ENCODE assay signal across 9 cellular contexts in the genomic region with DNA sequence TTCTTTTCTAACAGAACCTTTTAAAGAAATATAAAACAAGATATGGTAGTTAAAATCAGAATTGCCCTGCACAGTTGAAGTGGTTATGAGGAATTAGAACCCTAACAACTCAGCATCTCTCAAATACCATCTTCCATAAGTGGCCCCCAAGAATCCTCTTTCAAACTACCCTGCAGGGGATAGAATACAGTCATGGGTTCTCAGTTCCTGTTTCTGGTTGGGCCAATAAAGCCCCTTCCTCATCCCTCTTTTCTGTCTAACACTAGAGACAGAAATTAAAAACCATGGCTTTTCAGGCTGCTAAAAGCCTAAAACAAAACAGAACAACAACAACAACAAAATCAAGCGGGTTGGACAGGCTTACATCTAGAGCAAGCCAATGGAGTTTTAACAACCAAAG. TPM values are rescaled to one million over a fixed set of nuclear protein-coding genes. Genes with fewer than 3 reads are reported as not detected.
DNase-seq lines count a peak whose midpoint lies in the region; ATAC-seq and TF ChIP-seq lines count a peak whose summit lies in the region.
"Had no signal": no experiment of that assay in that cellular context is flagged by ENCODE, and none has a peak within 500 bp of the region (broad histone marks: within the 10 kb centered on the region; RNA-seq: fewer than 3 reads in every experiment).

No MANE protein-coding gene starts in this region.

- H2AFZ ChIP-seq in osteoblast (ENCODE audit: low read length) = no peak overlapping the region

- H3K36me3 ChIP-seq in SJSA1 (0 out of 2 replicates have a peak, but pooled peaks cover 4% of the 10 kb centered on the region), osteoblast (ENCODE audit: insufficient read depth, low read length) (peaks cover 4% of the 10 kb centered on the region)

- H3K4me1 ChIP-seq in SJSA1 (replicated peaks) = peaks cover 27% of the 10 kb centered on the region
- peaks cover 17% of the 10 kb centered on the region for H3K4me1 ChIP-seq in osteoblast (ENCODE audit: insufficient read depth, low read length)

- H3K9me3 Mint-ChIP-seq in HFFc6 = no peaks in the 10 kb centered on the region
- no peaks in the 10 kb centered on the region for H3K9me3 Mint-ChIP-seq in activated naive CD8-positive, alpha-beta T cell treated with anti-CD3 and anti-CD28 coated beads, Interleukin-2, amount 50 U/mL, for 24 hours

- peaks cover 29% of the 10 kb centered on the region for H3K4me1 Mint-ChIP-seq in HFFc6 (ENCODE audit: low read depth)
- H3K4me1 Mint-ChIP-seq in activated naive CD8-positive, alpha-beta T cell treated with anti-CD3 and anti-CD28 coated beads, Interleukin-2, amount 50 U/mL, for 24 hours = peaks cover 2% of the 10 kb centered on the region

- no peaks in the 10 kb centered on the region for H4K20me1 ChIP-seq in osteoblast (ENCODE audit: insufficient read depth, low read length)

- peak overlapping the region; percentile 71; the same call in 1 of the 2 replicates for H3K4me3 Mint-ChIP-seq in HFFc6
- H3K4me3 Mint-ChIP-seq in activated naive CD8-positive, alpha-beta T cell treated with anti-CD3 and anti-CD28 coated beads, Interleukin-2, amount 50 U/mL, for 24 hours = no peak overlapping the region

- peaks cover 12% of the 10 kb centered on the region; the same call in 1 of the 2 replicates for H3K36me3 Mint-ChIP-seq in HFFc6 (ENCODE audit: low read depth)
- H3K36me3 Mint-ChIP-seq in activated naive CD8-positive, alpha-beta T cell treated with anti-CD3 and anti-CD28 coated beads, Interleukin-2, amount 50 U/mL, for 24 hours (ENCODE audit: low read depth) = no peaks in the 10 kb centered on the region

- DNase-seq in HFFc6 = no peak
- DNase-seq in SJSA1 (ENCODE audit: low read depth in 1 of 2, low spot score in 2 of 2) = no peak
- no peak for DNase-seq in osteoblast (ENCODE audit: insufficient read length, low spot score, missing footprints)
- no peak for DNase-seq in activated naive CD8-positive, alpha-beta T cell treated with anti-CD3 and anti-CD28 coated beads, Interleukin-2, amount 50 U/mL, for 24 hours
- DNase-seq in SW 1271 (lab: John Stamatoyannopoulos, UW) = no peak
- no peak for DNase-seq in NCI-H748 (lab: John Stamatoyannopoulos, UW; ENCODE audit: unreplicated experiment)
- DNase-seq: activated T-cell treated with anti-CD3 and anti-CD28 coated beads, Interleukin-2, amount 50 U/mL, for 48 hours had no signal

- no peaks in the 10 kb centered on the region for H3K79me2 ChIP-seq in osteoblast (ENCODE audit: insufficient read depth, low read length)

- H3K27ac ChIP-seq in SJSA1 = peak overlapping the region; percentile 60
- peak overlapping the region; percentile 97 for H3K27ac ChIP-seq in osteoblast (ENCODE audit: low read depth, low read length)

- peak overlapping the region; percentile 70 for H3K4me2 ChIP-seq in osteoblast (ENCODE audit: insufficient read depth, low read length)

- no peaks in the 10 kb centered on the region for H3K27me3 Mint-ChIP-seq in HFFc6 (ENCODE audit: insufficient read depth)
- peaks cover 2% of the 10 kb centered on the region for H3K27me3 Mint-ChIP-seq in activated naive CD8-positive, alpha-beta T cell treated with anti-CD3 and anti-CD28 coated beads, Interleukin-2, amount 50 U/mL, for 24 hours

- H3K4me3 ChIP-seq in SJSA1 (no peak overlapping the region), osteoblast (ENCODE audit: insufficient read depth, low read length) (no peak overlapping the region)

- peak; percentile 32 for ATAC-seq in GM18511 (IDR thresholded peaks at IDR 0.05; ENCODE audit: unreplicated experiment)
- no peak for ATAC-seq in activated naive CD8-positive, alpha-beta T cell treated with anti-CD3 and anti-CD28 coated beads, Interleukin-2, amount 50 U/mL, for 24 hours
- no peak for ATAC-seq in GM18519 (IDR thresholded peaks at IDR 0.05; ENCODE audit: low FRiP score, unreplicated experiment)

- TF ChIP-seq CTCF in HFFc6 (IDR thresholded peaks at IDR 0.05) = no peak
- TF ChIP-seq CTCF in osteoblast (IDR thresholded peaks at IDR 0.05; ENCODE audit: extremely low read depth, low read depth, low read length) = no peak

- H3K27me3 ChIP-seq in SJSA1 (replicated peaks) (no peaks in the 10 kb centered on the region), osteoblast (ENCODE audit: insufficient read depth, low read length) (no peaks in the 10 kb centered on the region)

- no peaks in the 10 kb centered on the region for H3K9me3 ChIP-seq in SJSA1 (replicated peaks)
- no peaks in the 10 kb centered on the region for H3K9me3 ChIP-seq in osteoblast (ENCODE audit: low read depth, low read length)

- peak overlapping the region; percentile 98 for H3K27ac Mint-ChIP-seq in HFFc6
- H3K27ac Mint-ChIP-seq in activated naive CD8-positive, alpha-beta T cell treated with anti-CD3 and anti-CD28 coated beads, Interleukin-2, amount 50 U/mL, for 24 hours = no peak overlapping the region

RNA-seq across cellular contexts. Expression of a gene that starts 6.7 kb away (rescaled TPM):
- total RNA-seq in HFFc6 (2021; fragmentation: NEBNext Ultra II Directional; extraction: Animal tissue kit (Norgen Biotek cat#: 25700)) = 1 to 10 TPM; 2.9 to 3.8 (median 3.3) TPM
- total RNA-seq in SJSA1 (2014; rRNA removed; shearing (Covaris generic)) = 10.1 and 10.2 TPM in 2 replicates
- 9.1 and 10.1 TPM in 2 replicates for total RNA-seq in osteoblast
